9 cellular contexts compared by ENCODE assay signal in the genomic region with DNA sequence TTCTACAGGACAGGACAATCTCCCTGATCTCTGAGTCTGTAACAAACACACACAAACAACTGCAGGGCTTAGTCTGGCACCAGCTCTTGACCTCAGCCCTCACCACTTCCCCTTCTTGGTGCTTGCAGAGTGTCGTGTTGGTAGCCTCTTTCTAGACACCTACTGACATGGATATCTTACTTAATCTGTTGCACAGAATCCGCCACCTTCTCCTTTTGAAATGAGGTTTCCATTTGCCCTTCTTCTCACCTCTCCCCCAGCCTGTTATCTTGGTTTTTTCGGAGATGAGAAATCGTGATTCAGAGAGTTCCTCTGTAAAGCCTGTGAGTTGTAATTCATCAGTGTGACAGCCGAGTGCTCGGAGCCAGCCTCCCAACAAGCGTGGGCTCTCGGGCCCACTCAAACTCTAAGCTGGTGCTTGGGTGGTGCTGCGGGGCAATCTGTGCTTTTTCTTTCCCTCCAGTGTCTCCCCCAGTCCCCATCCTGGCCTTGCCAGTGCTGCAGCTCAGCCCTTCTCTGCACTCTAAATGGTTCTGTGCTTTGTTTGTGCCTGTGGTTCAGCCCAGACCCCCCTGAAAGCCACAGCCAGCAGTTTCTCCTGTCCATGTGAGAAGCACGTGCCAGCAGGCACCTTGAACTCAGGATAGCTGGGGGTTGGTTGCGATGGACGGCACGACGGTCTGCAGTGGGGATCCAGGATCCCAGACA. TPM values are rescaled to one million over a fixed set of nuclear protein-coding genes. Genes with fewer than 3 reads are reported as not detected.
DNase-seq lines count a peak whose midpoint lies in the region; ATAC-seq and TF ChIP-seq lines count a peak whose summit lies in the region.
"Had no signal": no experiment of that assay in that cellular context is flagged by ENCODE, and none has a peak within 500 bp of the region (broad histone marks: within the 10 kb centered on the region; RNA-seq: fewer than 3 reads in every experiment).

No MANE protein-coding gene starts in this region.

- POLR2A ChIA-PET in AG04450 (lab: Yijun Ruan, JAX), result no interaction called here

- no peaks in the 10 kb centered on the region for H3K9me3 ChIP-seq in AG04450 (ENCODE audit: control insufficient read depth, insufficient read depth, low read length)

- TF ChIP-seq CTCF in AG04450 (IDR thresholded peaks at IDR 0.05; ENCODE audit: low read depth, low read length), result no peak
- TF ChIP-seq CTCF in coronary artery (IDR thresholded peaks at IDR 0.05), result no peak

- peak; percentile 90 for ATAC-seq in GM19463 (IDR thresholded peaks at IDR 0.05; ENCODE audit: unreplicated experiment)

- H3K27me3 ChIP-seq in AG04450 (ENCODE audit: control insufficient read depth, insufficient read depth, low read length), result no peaks in the 10 kb centered on the region

- H3K27ac ChIP-seq in AG04450 (ENCODE audit: low read depth, low read length), result peak overlapping the region; percentile 75
- H3K27ac ChIP-seq in coronary artery, result peak overlapping the region; percentile 52 to 77
- H3K27ac ChIP-seq: C4-2B had no signal

- peak overlapping the region; percentile 56 for H3K4me3 ChIP-seq in AG04450 (ENCODE audit: low read depth, low read length)
- H3K4me3 ChIP-seq in coronary artery, result peak overlapping the region; percentile 61

- CTCF ChIA-PET in AG04450 (lab: Charles Lee), result interaction anchor here (1.0 to 2.1 kb wide), 7 partner anchors 9 to 84 kb away, joined by 3 to 5 read pairs (median 4); no protein-coding TSS in a partner anchor

- DNase-seq in AG04450 (ENCODE audit: low read depth, low spot score) (no peak), HUDEP-2 (lab: John Stamatoyannopoulos, UW; ENCODE audit: unreplicated experiment in 76 of 76) (peak in 54 of 76 experiments; percentile 7 to 67 (median 29)), coronary artery (ENCODE audit: low spot score) (no peak), mucosa of gallbladder (ENCODE audit: low spot score) (peak; percentile 76), SHP77 (lab: John Stamatoyannopoulos, UW) (no peak)
- DNase-seq in activated CD4-positive, alpha-beta T cell treated with anti-CD3 and anti-CD28 coated beads for 48 hours, result peak; percentile 78
- peak; percentile 28 to 57 for DNase-seq in stimulated activated CD8-positive, alpha-beta memory T cell treated with anti-CD3 and anti-CD28 coated beads, Interleukin-4, amount 100 ng/mL, for 4 hours (ENCODE audit: low read depth in 2 of 2, low spot score in 1 of 2)

RNA-seq across cellular contexts. Expression of a gene that starts 28.1 kb away (rescaled TPM):
- polyA plus RNA-seq in AG04450 (2011; rRNA removed), result 10.0 and 10.1 TPM in 2 replicates
- 26.9 and 30.0 TPM in 2 replicates for polyA minus RNA-seq in AG04450 (2011; rRNA and poly(A)+ RNA removed)
- total RNA-seq in mucosa of gallbladder, result 15.5 TPM

RNA-seq across cellular contexts. Expression of a gene that starts 44.3 kb away (rescaled TPM):
- polyA plus RNA-seq in AG04450 (2011; rRNA removed), result 136 and 150 TPM in 2 replicates
- polyA minus RNA-seq in AG04450 (2011; rRNA and poly(A)+ RNA removed), result 117 and 131 TPM in 2 replicates
- 56.4 TPM for total RNA-seq in mucosa of gallbladder

RNA-seq across cellular contexts. Expression of a gene that starts 56.6 kb away (rescaled TPM):
- polyA plus RNA-seq in AG04450 (2011; rRNA removed), result 0.31 and 0.41 TPM in 2 replicates
- polyA minus RNA-seq in AG04450 (2011; rRNA and poly(A)+ RNA removed), result not detected in 2 replicates
- total RNA-seq in mucosa of gallbladder, result not detected

Comparison
In these comparisons a context has a peak if more than half of its experiments do, and no peak if none do; other contexts are left out.
1. DNase-seq: peak in HUDEP-2 (54 of 76), activated CD4-positive, alpha-beta T cell treated with anti-CD3 and anti-CD28 coated beads for 48 hours (single experiment), mucosa of gallbladder (single experiment) and stimulated activated CD8-positive, alpha-beta memory T cell treated with anti-CD3 and anti-CD28 coated beads, Interleukin-4, amount 100 ng/mL, for 4 hours (2 of 2); none in AG04450 (single experiment), coronary artery (single experiment) and SHP77 (0 of 2).